8 cellular contexts compared by ENCODE assay signal in genomic region chrX:1493877-1494510, GRCh38. TPM values are rescaled to one million over a fixed set of nuclear protein-coding genes. Genes with fewer than 3 reads are reported as not detected.
DNase-seq lines count a peak whose midpoint lies in the region; ATAC-seq lines count a peak whose summit lies in the region.

No MANE protein-coding gene starts in this region.

- H3K9ac ChIP-seq in Karpas-422 (ENCODE audit: low read length), result peak overlapping the region; percentile 73

- peaks cover 13% of the 10 kb centered on the region for H3K79me2 ChIP-seq in Karpas-422 (ENCODE audit: low read length)

- H3K4me1 Mint-ChIP-seq in stimulated activated naive CD8-positive, alpha-beta T cell treated with anti-CD3 and anti-CD28 coated beads, Interleukin-15, amount 100 ng/mL, for 72 hours, result peaks cover 50% of the 10 kb centered on the region

- no peaks in the 10 kb centered on the region for H3K9me2 ChIP-seq in Karpas-422 (replicated peaks; ENCODE audit: insufficient read depth, low read length)

- H3K9me3 ChIP-seq in Karpas-422 (ENCODE audit: low read length), result 0 out of 2 replicates have a peak, but pooled peaks cover 2% of the 10 kb centered on the region

- no peaks in the 10 kb centered on the region for H3K27me3 ChIP-seq in Karpas-422 (ENCODE audit: low read length)

- intact Hi-C loops in posterior vena cava (cut with DNase I), result no loop called here

- H3K4me1 ChIP-seq in Karpas-422 (ENCODE audit: low read length), result peaks cover 57% of the 10 kb centered on the region

- peak overlapping the region; percentile 96 for H3K27ac ChIP-seq in Karpas-422 (ENCODE audit: low read length)

- ATAC-seq in GM18519 (IDR thresholded peaks at IDR 0.05; ENCODE audit: low FRiP score, unreplicated experiment) (peak; percentile 43), GM21737 (IDR thresholded peaks at IDR 0.05; ENCODE audit: unreplicated experiment) (peak; percentile 52)
- ATAC-seq in stimulated activated naive CD8-positive, alpha-beta T cell treated with anti-CD3 and anti-CD28 coated beads, Interleukin-15, amount 100 ng/mL, for 72 hours, result peak; percentile 25

- peaks cover 15% of the 10 kb centered on the region for H3K36me3 ChIP-seq in Karpas-422 (ENCODE audit: insufficient read depth, low read length)

- no peak overlapping the region for H3K27ac Mint-ChIP-seq in stimulated activated naive CD8-positive, alpha-beta T cell treated with anti-CD3 and anti-CD28 coated beads, Interleukin-15, amount 100 ng/mL, for 72 hours

- H3K4me2 ChIP-seq in Karpas-422 (ENCODE audit: low read depth, low read length, poor library complexity, severe bottlenecking), result peak overlapping the region; percentile 71

- peak overlapping the region; percentile 66 for H3K4me3 ChIP-seq in Karpas-422 (ENCODE audit: low read length)

- DNase-seq in Karpas-422, result peak; percentile 94
- DNase-seq in cerebellar cortex (ENCODE audit: low spot score), result peak; percentile 23
- peak in 1 of 2 donors; percentile 6 for DNase-seq in stimulated activated naive CD8-positive, alpha-beta T cell treated with anti-CD3 and anti-CD28 coated beads, Interleukin-15, amount 100 ng/mL, for 72 hours
- no peak for DNase-seq in NCI-H510A treated with DMSO at 0.1 percent for 48 hours (lab: John Stamatoyannopoulos, UW)
- DNase-seq in posterior vena cava (ENCODE audit: low spot score), result no peak
- no peak for DNase-seq in COLO829 (ENCODE audit: low spot score)

- no peaks in the 10 kb centered on the region for H4K20me1 ChIP-seq in Karpas-422 (ENCODE audit: insufficient read depth, low read depth, low read length)

- H3K4me3 Mint-ChIP-seq in stimulated activated naive CD8-positive, alpha-beta T cell treated with anti-CD3 and anti-CD28 coated beads, Interleukin-15, amount 100 ng/mL, for 72 hours, result peak overlapping the region in 1 of 2 donors; percentile 22

- H3K9me3 Mint-ChIP-seq in stimulated activated naive CD8-positive, alpha-beta T cell treated with anti-CD3 and anti-CD28 coated beads, Interleukin-15, amount 100 ng/mL, for 72 hours, result peaks cover 12 to 15% of the 10 kb centered on the region in 2 donors

- H3K27me3 Mint-ChIP-seq in stimulated activated naive CD8-positive, alpha-beta T cell treated with anti-CD3 and anti-CD28 coated beads, Interleukin-15, amount 100 ng/mL, for 72 hours, result no peaks in the 10 kb centered on the region

- no peak overlapping the region for H2AFZ ChIP-seq in Karpas-422 (ENCODE audit: low read length)

RNA-seq across cellular contexts. Expression of gene ASMTL, which starts 41.3 kb away (rescaled TPM):
- total RNA-seq in Karpas-422 (2014; rRNA removed; shearing (Covaris generic); ENCODE audit: low replicate concordance), result 18.4 and 51.0 TPM in 2 replicates
- 10 to 100 TPM; 28.2 to 29.7 TPM for total RNA-seq in posterior vena cava

RNA-seq across cellular contexts. Expression of gene P2RY8, which starts 43.0 kb away (rescaled TPM):
- total RNA-seq in Karpas-422 (2014; rRNA removed; shearing (Covaris generic); ENCODE audit: low replicate concordance), result 87.1 and 130 TPM in 2 replicates
- total RNA-seq in posterior vena cava, result 1 to 10 TPM; 1.4 to 2.8 TPM

Comparison
In these comparisons a context has a peak if more than half of its experiments do, and no peak if none do; other contexts are left out.
1. DNase-seq: peak in Karpas-422 (single experiment) and cerebellar cortex (single experiment); none in NCI-H510A treated with DMSO at 0.1 percent for 48 hours (single experiment), posterior vena cava (single experiment) and COLO829 (single experiment).
2. RNA of gene P2RY8, which starts 43.0 kb away (total RNA-seq): 87.1 to 130 TPM in Karpas-422; 1.4 to 2.8 TPM in posterior vena cava; every median in the first group is over 10 times any median in the second.
3. Peak in every context shown above with its lines, with median percentiles within 50 percentile points of each other: ATAC-seq.